ENCODE assay signal across 8 cellular contexts in genomic region chr7:140924821-140925421, GRCh38. TPM values are rescaled to one million over a fixed set of nuclear protein-coding genes. Genes with fewer than 3 reads are reported as not detected.
DNase-seq lines count a peak whose midpoint lies in the region; ATAC-seq and TF ChIP-seq lines count a peak whose summit lies in the region.

TSS of gene BRAF (minus strand) at chr7:140924929. CDS start at chr7:140924703, 226 bp downstream.

- CTCF ChIA-PET in AG04449 (lab: Yijun Ruan, JAX) (interaction anchor here (1.5 kb wide), 1 partner anchor 113 kb away, joined by 4 read pairs; no protein-coding TSS in a partner anchor), activated B cell treated with CpG ODN at 0.5 μM for 24 hours (lab: Charles Lee) (interaction anchor here (2.9 kb wide), 1 partner anchor 114 kb away, joined by 10 read pairs; no protein-coding TSS in a partner anchor)

- peak within 1 kb of the TSS; percentile 100 for H3K9ac ChIP-seq in smooth muscle cell (ENCODE audit: low read depth)

- intact Hi-C loops in activated B cell treated with CpG ODN at 0.5 μM for 24 hours (cut with micrococcal nuclease), result loop anchor here (1.0 to 10.0 kb wide), 11 partner anchors 22 to 1585 kb away; partner anchors contain the start of genes LUC7L2, MRPS33, NDUFB2 and SSBP1

- POLR2A ChIA-PET in AG04449 (lab: Yijun Ruan, JAX), result no interaction called here
- POLR2A ChIA-PET in activated B cell treated with CpG ODN at 0.5 μM for 24 hours (lab: Charles Lee), result interaction anchor here (0.6 to 1.6 kb wide), 9 partner anchors 13 to 813 kb away, joined by 3 to 14 read pairs (median 4); partner anchors contain the start of genes MRPS33 and SSBP1

- WGBS in smooth muscle cell (ENCODE audit: low lambda C conversion rate), result 2% methylated on average over 20 of the region's 56 CpGs

- H3K36me3 ChIP-seq in smooth muscle cell (ENCODE audit: low read depth), result no peaks in the 10 kb centered on the region

- H3K36me3 Mint-ChIP-seq in activated B cell treated with CpG ODN at 0.5 μM for 24 hours (ENCODE audit: low read depth), result peaks cover 3% of the 10 kb centered on the region
- H3K36me3 Mint-ChIP-seq in immature natural killer cell, result no peaks in the 10 kb centered on the region

- peak within 1 kb of the TSS; percentile 97 for H3K4me2 ChIP-seq in smooth muscle cell

- no peaks in the 10 kb centered on the region for H3F3A ChIP-seq in smooth muscle cell (ENCODE audit: low read depth)

- peaks cover 25% of the 10 kb centered on the region for H3K4me1 Mint-ChIP-seq in activated B cell treated with CpG ODN at 0.5 μM for 24 hours
- peaks cover 13 to 22% of the 10 kb centered on the region in 2 donors for H3K4me1 Mint-ChIP-seq in immature natural killer cell

- H3K4me3 Mint-ChIP-seq in activated B cell treated with CpG ODN at 0.5 μM for 24 hours, result peak within 1 kb of the TSS; percentile 97
- peak within 1 kb of the TSS; percentile 92 to 99 (median 94) for H3K4me3 Mint-ChIP-seq in immature natural killer cell

- H3K27me3 Mint-ChIP-seq in activated B cell treated with CpG ODN at 0.5 μM for 24 hours (peaks cover 2% of the 10 kb centered on the region), immature natural killer cell (ENCODE audit: low read depth in 3 of 3) (peaks cover 6 to 10% (median 8%) of the 10 kb centered on the region in 3 donors)

- H3K4me3 ChIP-seq in AG04449 (ENCODE audit: low read depth, low read length) (peak within 1 kb of the TSS; percentile 82), cardiac fibroblast (replicated peaks in 1 of 2; ENCODE audit: low read depth in 2 of 2, low read length in 2 of 2) (peak within 1 kb of the TSS; percentile 83 to 90), smooth muscle cell (peak within 1 kb of the TSS; percentile 100)

- no peaks in the 10 kb centered on the region for H3K9me3 ChIP-seq in smooth muscle cell (replicated peaks; ENCODE audit: low read depth)

- DNase-seq in AG04449 (ENCODE audit: low read depth, low spot score), result peak; percentile 33
- peak; percentile 91 for DNase-seq in NCI-H2227 treated with DMSO at 0.1 percent for 48 hours (lab: John Stamatoyannopoulos, UW)
- peak; percentile 97 for DNase-seq in activated B cell treated with CpG ODN at 0.5 μM for 24 hours
- DNase-seq in cardiac fibroblast (ENCODE audit: low read depth in 2 of 2), result peak; percentile 90 to 92
- DNase-seq in immature natural killer cell, result peak; percentile 95 to 96 (median 96)
- DNase-seq in smooth muscle cell (lab: John Stamatoyannopoulos, UW; ENCODE audit: unreplicated experiment), result peak; percentile 82

- H3K27ac Mint-ChIP-seq in activated B cell treated with CpG ODN at 0.5 μM for 24 hours, result peak within 1 kb of the TSS; percentile 99
- H3K27ac Mint-ChIP-seq in immature natural killer cell, result peak within 1 kb of the TSS in 5 of 6 donors; percentile 99 to 100 (median 99)

- H3K27me3 ChIP-seq in smooth muscle cell (ENCODE audit: low read depth), result no peaks in the 10 kb centered on the region

- peak within 1 kb of the TSS; percentile 97 for H2AFZ ChIP-seq in smooth muscle cell (ENCODE audit: low read depth)

- H4K20me1 ChIP-seq in smooth muscle cell (ENCODE audit: low read depth), result peaks cover 37% of the 10 kb centered on the region

- no peaks in the 10 kb centered on the region for H3K9me3 Mint-ChIP-seq in activated B cell treated with CpG ODN at 0.5 μM for 24 hours
- no peaks in the 10 kb centered on the region for H3K9me3 Mint-ChIP-seq in immature natural killer cell

- H3K27ac ChIP-seq in smooth muscle cell (ENCODE audit: low read depth), result peak within 1 kb of the TSS; percentile 90

- TF ChIP-seq CTCF in AG04449 (IDR thresholded peaks at IDR 0.05; ENCODE audit: insufficient read depth, low read length, missing control alignments) (no peak), activated B cell treated with CpG ODN at 0.5 μM for 24 hours (IDR thresholded peaks at IDR 0.05) (no peak), cardiac fibroblast (IDR thresholded peaks at IDR 0.05; ENCODE audit: low read depth, low read length) (no peak), smooth muscle cell (IDR thresholded peaks at IDR 0.05; ENCODE audit: borderline replicate concordance, insufficient read depth, poor library complexity, severe bottlenecking) (no peak)

- peaks cover 22% of the 10 kb centered on the region for H3K4me1 ChIP-seq in smooth muscle cell (ENCODE audit: low read depth)

- ATAC-seq in GM18909 (IDR thresholded peaks at IDR 0.05; ENCODE audit: poor library complexity, unreplicated experiment) (peak; percentile 56), HG03159 (IDR thresholded peaks at IDR 0.05; ENCODE audit: unreplicated experiment) (peak; percentile 40), activated B cell treated with CpG ODN at 0.5 μM for 24 hours (ENCODE audit: low read depth) (peak; percentile 51)

- H3K79me2 ChIP-seq in smooth muscle cell (ENCODE audit: low read depth), result peaks cover 46% of the 10 kb centered on the region

RNA-seq across cellular contexts. Expression of gene BRAF, which starts in this region (rescaled TPM):
- 58.3 and 65.4 TPM in 2 replicates for total RNA-seq in activated B cell treated with CpG ODN at 0.5 μM for 24 hours
- polyA plus RNA-seq in immature natural killer cell, result 10 to 100 TPM in 1 of 3 donors, 1 to 10 TPM in 2; 4.9 to 13.2 (median 5.4) TPM
- 28.9 and 29.4 TPM in 2 replicates for total RNA-seq in smooth muscle cell
- 6.5 and 9.1 TPM in 2 replicates for polyA plus RNA-seq in smooth muscle cell

Comparison
In these comparisons a context has a peak if more than half of its experiments do, and no peak if none do; other contexts are left out.
1. Peak in every context shown above with its lines: DNase-seq, ATAC-seq, H3K4me3 ChIP-seq and H3K27ac ChIP-seq.
2. DNase-seq: peak in every context shown above with its lines; median percentile 97 in activated B cell treated with CpG ODN at 0.5 μM for 24 hours; 96 in immature natural killer cell; 91 in NCI-H2227 treated with DMSO at 0.1 percent for 48 hours; 91 in cardiac fibroblast; 82 in smooth muscle cell; 33 in AG04449.